ENCODE assay signal across 7 cellular contexts in the genomic region with DNA sequence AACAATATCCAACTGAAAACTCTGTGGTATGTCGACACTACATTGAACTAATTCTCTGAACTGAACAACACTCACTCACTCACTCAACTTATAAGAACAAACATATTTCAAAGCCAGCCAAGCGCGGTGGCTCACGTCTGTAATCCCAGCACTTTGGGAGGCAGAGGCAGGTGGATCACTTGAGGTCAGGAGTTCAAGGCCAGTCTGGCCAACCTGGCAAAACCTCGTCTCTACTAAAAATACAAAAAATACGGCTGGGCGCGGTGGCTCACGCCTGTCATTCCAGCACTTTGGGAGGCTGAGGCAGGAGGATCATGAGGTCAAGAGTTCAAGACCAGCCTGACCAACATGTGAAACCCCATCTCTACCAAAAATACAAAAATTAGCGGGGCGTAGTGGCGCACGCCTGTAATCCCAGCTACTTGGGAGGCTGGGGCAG. TPM values are rescaled to one million over a fixed set of nuclear protein-coding genes. Genes with fewer than 3 reads are reported as not detected.
DNase-seq lines count a peak whose midpoint lies in the region; ATAC-seq, FAIRE-seq and TF ChIP-seq lines count a peak whose summit lies in the region.
"Not testable (repeated sequence)": the region's sequence is repeated elsewhere in the genome, so short reads cannot be mapped to it uniquely, and the experiment has no call there.

No MANE protein-coding gene starts in this region.

- FAIRE-seq in HepG2 (lab: Jason Lieb, UNC): not testable (repeated sequence)

- not testable (repeated sequence) for H3K4me3 ChIP-seq in HepG2 (replicated peaks in 1 of 3; ENCODE audit: insufficient read depth in 1 of 3, low read depth in 2 of 3, low read length in 3 of 3); neutrophil (ENCODE audit: low read depth in 1 of 2, low read length in 1 of 2)

- not testable (repeated sequence) for H3K9me3 ChIP-seq in HepG2 (ENCODE audit: low read length); neutrophil

- WGBS in HepG2 (ENCODE audit: low lambda C conversion rate): 55% methylated on average over 13 of the region's 13 CpGs

- POLR2A ChIA-PET in T-cell (lab: Charles Lee); HepG2 (lab: Yijun Ruan, JAX): not testable (repeated sequence)

- H3K27me3 ChIP-seq in HepG2 (ENCODE audit: control insufficient read depth in 1 of 2, insufficient read depth in 2 of 2, low read length in 2 of 2); neutrophil: not testable (repeated sequence)

- ATAC-seq in T-cell (replicated peaks in 1 of 4): not testable (repeated sequence)
- ATAC-seq in HepG2: peak; percentile 85

- H3K4me2 ChIP-seq in HepG2 (ENCODE audit: low read depth, low read length): peak overlapping the region; percentile 23; the same call in 1 of the 2 replicates

- in situ Hi-C loops in HepG2 (cut with HindIII; ENCODE audit: extremely low pct_ligation_motif_present, low pct_unique_long_range_greater_than_20kb): not testable (repeated sequence)

- H3K4me1 ChIP-seq in HepG2 (ENCODE audit: insufficient read depth, low read length) (peaks cover 44% of the 10 kb centered on the region), neutrophil (ENCODE audit: control insufficient read depth in 1 of 2, insufficient read depth in 1 of 2, low read depth in 1 of 2, low read length in 1 of 2) (peaks cover 23 to 43% of the 10 kb centered on the region in 2 experiments)

- H3K36me3 ChIP-seq in HepG2 (replicated peaks in 1 of 2; ENCODE audit: control insufficient read depth in 1 of 2, insufficient read depth in 2 of 2, low read length in 2 of 2): not testable (repeated sequence)
- peaks cover 11% of the 10 kb centered on the region for H3K36me3 ChIP-seq in neutrophil

- H3K79me2 ChIP-seq in HepG2 (ENCODE audit: insufficient read depth, low read length): peaks cover 83% of the 10 kb centered on the region

- peaks cover 13% of the 10 kb centered on the region for H3K36me3 Mint-ChIP-seq in T-cell
- H3K36me3 Mint-ChIP-seq in stimulated activated naive CD8-positive, alpha-beta T cell treated with anti-CD3 and anti-CD28 coated beads, Interleukin-15, Interleukin-2, amounts not matched to agents 100 ng/mL and 50 ng/mL, for 24 hours (ENCODE audit: low read depth): peaks cover 12% of the 10 kb centered on the region

- not testable (repeated sequence) for TF ChIP-seq CTCF in HepG2 (CRISPR knock-in tag; IDR thresholded peaks at IDR 0.05); neutrophil (IDR thresholded peaks at IDR 0.05)

- H3K9me3 Mint-ChIP-seq in T-cell; stimulated activated naive CD8-positive, alpha-beta T cell treated with anti-CD3 and anti-CD28 coated beads, Interleukin-15, Interleukin-2, amounts not matched to agents 100 ng/mL and 50 ng/mL, for 24 hours: not testable (repeated sequence)

- not testable (repeated sequence) for H2AFZ ChIP-seq in HepG2 (ENCODE audit: low read length)

- intact Hi-C loops in HepG2 (cut with micrococcal nuclease; ENCODE audit: unreplicated experiment): not testable (repeated sequence)

- DNase-seq in DMS79 treated with DMSO at 0.1 percent for 48 hours (lab: John Stamatoyannopoulos, UW): peak; percentile 6
- not testable (repeated sequence) for DNase-seq in T-cell
- DNase-seq in amniotic epithelial cell (ENCODE audit: low read depth): peak; percentile 12
- peak; percentile 13 for DNase-seq in fibroblast of gingiva (ENCODE audit: low read depth)
- peak; percentile 73 for DNase-seq in HepG2 (ENCODE audit: low spot score)

- not testable (repeated sequence) for BruUV-seq in HepG2 (replicated peaks; lab: Mats Ljungman, UMichigan)

- peaks cover 26% of the 10 kb centered on the region for H4K20me1 ChIP-seq in HepG2 (ENCODE audit: insufficient read depth, low read length)

- CTCF ChIA-PET in T-cell (lab: Charles Lee); HepG2 (lab: Yijun Ruan, JAX; ENCODE audit: low intra/inter-chr PET ratio, low total read pairs): not testable (repeated sequence)

- not testable (repeated sequence) for TF ChIP-seq RAD21 in HepG2 (CRISPR knock-in tag; IDR thresholded peaks at IDR 0.05)

- not testable (repeated sequence) for TF ChIP-seq POLR2A in HepG2 (IDR thresholded peaks at IDR 0.05; ENCODE audit: insufficient read depth in 1 of 2, low read depth in 2 of 2, low read length in 2 of 2)

- H3K27ac Mint-ChIP-seq in T-cell: peak overlapping the region; percentile 5 to 52
- H3K27ac Mint-ChIP-seq in stimulated activated naive CD8-positive, alpha-beta T cell treated with anti-CD3 and anti-CD28 coated beads, Interleukin-15, Interleukin-2, amounts not matched to agents 100 ng/mL and 50 ng/mL, for 24 hours: peak overlapping the region; percentile 34

- H3K4me3 Mint-ChIP-seq in T-cell; stimulated activated naive CD8-positive, alpha-beta T cell treated with anti-CD3 and anti-CD28 coated beads, Interleukin-15, Interleukin-2, amounts not matched to agents 100 ng/mL and 50 ng/mL, for 24 hours: not testable (repeated sequence)

- peaks cover 75 to 80% (median 76%) of the 10 kb centered on the region in 3 donors for H3K4me1 Mint-ChIP-seq in T-cell
- H3K4me1 Mint-ChIP-seq in stimulated activated naive CD8-positive, alpha-beta T cell treated with anti-CD3 and anti-CD28 coated beads, Interleukin-15, Interleukin-2, amounts not matched to agents 100 ng/mL and 50 ng/mL, for 24 hours (ENCODE audit: low read depth): peaks cover 69% of the 10 kb centered on the region

- not testable (repeated sequence) for H3K27me3 Mint-ChIP-seq in T-cell; stimulated activated naive CD8-positive, alpha-beta T cell treated with anti-CD3 and anti-CD28 coated beads, Interleukin-15, Interleukin-2, amounts not matched to agents 100 ng/mL and 50 ng/mL, for 24 hours

- peak overlapping the region; percentile 18 for H3K27ac ChIP-seq in HepG2 (ENCODE audit: extremely low read length, insufficient read depth, low read length)
- peak overlapping the region; percentile 13 for H3K27ac ChIP-seq in neutrophil

- H3K9ac ChIP-seq in HepG2 (ENCODE audit: insufficient read depth, low read depth, low read length): not testable (repeated sequence)

- not testable (repeated sequence) for TF ChIP-seq EP300 in HepG2 (IDR thresholded peaks at IDR 0.05; ENCODE audit: low read depth in 2 of 2, low read length in 2 of 2); HepG2 (CRISPR knock-in tag; IDR thresholded peaks at IDR 0.05; ENCODE audit: borderline replicate concordance)

TF ChIP-seq in HepG2, 621 proteins besides CTCF, POLR2A, EP300 and RAD21 (continues in another document):
- TF ChIP-seq NR2F1 (CRISPR knock-in tag; IDR thresholded peaks at IDR 0.05): peak; percentile 15 to 86; a peak in 3 of 4 replicates

RNA-seq across cellular contexts. Expression of a gene that starts 13.6 kb away (rescaled TPM):
- total RNA-seq in T-cell (100 to 1,000 TPM; 134 to 173 (median 152) TPM), HepG2 (2016; rRNA removed; fragmentation: Illumina TruSeq; extraction: Trizol) (57.0 and 80.4 TPM in 2 replicates)
- total RNA-seq in HepG2 (2016; cell fraction: cytosol; rRNA removed; fragmentation: Illumina TruSeq; extraction: Trizol; ENCODE audit: low read depth): 22.7 and 28.3 TPM in 2 replicates
- total RNA-seq in HepG2 (2016; cell fraction: insoluble cytoplasmic fraction; rRNA removed; fragmentation: Illumina TruSeq; extraction: Trizol): 55.2 and 73.8 TPM in 2 replicates
- 34.0 and 36.2 TPM in 2 replicates for total RNA-seq in HepG2 (2016; cell fraction: membrane; rRNA removed; fragmentation: Illumina TruSeq; extraction: Trizol)
- total RNA-seq in HepG2 (2016; cell fraction: nucleus; rRNA removed; fragmentation: Illumina TruSeq; extraction: Trizol): 89.2 and 101 TPM in 2 replicates
- 65.5 and 71.7 TPM in 2 replicates for polyA plus RNA-seq in HepG2 (2011; rRNA removed)
- 55.8 and 62.9 TPM in 2 replicates for polyA plus RNA-seq in HepG2 (2011; cell fraction: cytosol; rRNA removed)
- 116 and 122 TPM in 2 replicates for polyA plus RNA-seq in HepG2 (2011; cell fraction: nucleus; rRNA removed)
- polyA plus RNA-seq in HepG2 (2012): 42.3 and 47.6 TPM in 2 replicates
- 3.8 and 4.9 TPM in 2 replicates for polyA plus RNA-seq in HepG2 (2016; cell fraction: cytosol; fragmentation: Illumina TruSeq; extraction: Trizol; ENCODE audit: low read depth)
- polyA plus RNA-seq in HepG2 (2016; cell fraction: insoluble cytoplasmic fraction; fragmentation: Illumina TruSeq; extraction: Trizol; ENCODE audit: low read depth): 80.6 and 82.5 TPM in 2 replicates
- 11.3 TPM in 2 replicates for polyA plus RNA-seq in HepG2 (2016; cell fraction: membrane; fragmentation: Illumina TruSeq; extraction: Trizol; ENCODE audit: low read depth)
- polyA plus RNA-seq in HepG2 (2016; cell fraction: nucleus; fragmentation: Illumina TruSeq; extraction: Trizol; ENCODE audit: insufficient read depth, low read depth): 85.3 and 89.2 TPM in 2 replicates
- 273 and 332 TPM in 2 replicates for polyA minus RNA-seq in HepG2 (2011; rRNA and poly(A)+ RNA removed; ENCODE audit: low replicate concordance)
- polyA minus RNA-seq in HepG2 (2011; cell fraction: cytosol; rRNA and poly(A)+ RNA removed): 62.3 and 64.1 TPM in 2 replicates
- polyA minus RNA-seq in HepG2 (2011; cell fraction: nucleus; rRNA and poly(A)+ RNA removed): 263 and 278 TPM in 2 replicates

RNA-seq across cellular contexts. Expression of a gene that starts 15.3 kb away (rescaled TPM):
- total RNA-seq in T-cell (10 to 100 TPM; 53.9 to 90.2 (median 82.7) TPM), HepG2 (2016; rRNA removed; fragmentation: Illumina TruSeq; extraction: Trizol) (9.8 and 28.5 TPM in 2 replicates)
- total RNA-seq in HepG2 (2016; cell fraction: cytosol; rRNA removed; fragmentation: Illumina TruSeq; extraction: Trizol; ENCODE audit: low read depth): 7.4 and 8.4 TPM in 2 replicates
- 9.8 and 25.0 TPM in 2 replicates for total RNA-seq in HepG2 (2016; cell fraction: insoluble cytoplasmic fraction; rRNA removed; fragmentation: Illumina TruSeq; extraction: Trizol)
- 8.9 and 10.6 TPM in 2 replicates for total RNA-seq in HepG2 (2016; cell fraction: membrane; rRNA removed; fragmentation: Illumina TruSeq; extraction: Trizol)
- 39.8 and 46.5 TPM in 2 replicates for total RNA-seq in HepG2 (2016; cell fraction: nucleus; rRNA removed; fragmentation: Illumina TruSeq; extraction: Trizol)
- polyA plus RNA-seq in HepG2 (2011; rRNA removed): 63.8 and 89.6 TPM in 2 replicates
- polyA plus RNA-seq in HepG2 (2011; cell fraction: cytosol; rRNA removed): 27.7 and 28.2 TPM in 2 replicates
- polyA plus RNA-seq in HepG2 (2011; cell fraction: nucleus; rRNA removed): 389 and 455 TPM in 2 replicates
- 42.2 and 50.5 TPM in 2 replicates for polyA plus RNA-seq in HepG2 (2012)
- 3.6 and 3.9 TPM in 2 replicates for polyA plus RNA-seq in HepG2 (2016; cell fraction: cytosol; fragmentation: Illumina TruSeq; extraction: Trizol; ENCODE audit: low read depth)
- 9.6 and 11.6 TPM in 2 replicates for polyA plus RNA-seq in HepG2 (2016; cell fraction: insoluble cytoplasmic fraction; fragmentation: Illumina TruSeq; extraction: Trizol; ENCODE audit: low read depth)
- polyA plus RNA-seq in HepG2 (2016; cell fraction: membrane; fragmentation: Illumina TruSeq; extraction: Trizol; ENCODE audit: low read depth): 4.3 and 5.4 TPM in 2 replicates
- polyA plus RNA-seq in HepG2 (2016; cell fraction: nucleus; fragmentation: Illumina TruSeq; extraction: Trizol; ENCODE audit: insufficient read depth, low read depth): 49.3 and 55.4 TPM in 2 replicates
- polyA minus RNA-seq in HepG2 (2011; rRNA and poly(A)+ RNA removed; ENCODE audit: low replicate concordance): 28.9 and 42.8 TPM in 2 replicates
- polyA minus RNA-seq in HepG2 (2011; cell fraction: cytosol; rRNA and poly(A)+ RNA removed): 9.2 and 9.4 TPM in 2 replicates
- 78.7 and 99.5 TPM in 2 replicates for polyA minus RNA-seq in HepG2 (2011; cell fraction: nucleus; rRNA and poly(A)+ RNA removed)
